ENCODE assay signal across 6 cellular contexts in the genomic region with DNA sequence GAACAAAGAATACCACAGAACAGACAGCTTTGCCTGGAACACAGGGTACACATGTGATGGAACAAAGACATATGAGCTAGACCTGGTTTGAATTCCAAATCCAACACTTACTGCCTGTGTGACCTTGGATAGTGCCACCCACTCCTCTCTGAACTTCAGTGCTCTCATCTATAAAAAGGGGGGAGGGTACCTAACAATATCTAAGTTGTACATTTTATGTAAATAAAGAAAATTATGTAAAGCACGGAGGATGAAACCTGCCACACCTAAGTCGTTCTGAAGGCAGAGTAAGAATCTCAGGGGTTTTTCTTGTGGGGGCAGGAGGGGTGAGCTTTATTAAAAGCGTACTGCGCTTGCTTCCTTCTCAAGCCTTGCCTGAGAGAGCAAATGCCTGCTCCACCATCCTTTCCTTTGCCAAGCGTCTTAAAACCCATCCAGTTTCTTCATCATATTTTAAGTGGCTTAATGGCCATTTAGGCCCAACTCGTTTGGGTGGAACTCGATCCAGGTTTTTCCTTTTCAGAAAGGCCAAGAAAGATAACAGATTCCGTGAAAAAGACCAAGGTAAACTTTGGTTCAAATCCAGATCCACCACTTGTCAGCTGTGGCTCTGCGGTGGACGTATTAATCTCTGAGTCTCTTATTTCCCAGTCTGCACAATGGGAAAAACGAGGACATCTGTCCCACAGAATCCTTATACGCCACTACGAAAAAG. TPM values are rescaled to one million over a fixed set of nuclear protein-coding genes. Genes with fewer than 3 reads are reported as not detected.
DNase-seq lines count a peak whose midpoint lies in the region; ATAC-seq and TF ChIP-seq lines count a peak whose summit lies in the region.

No MANE protein-coding gene starts in this region.

- peaks cover 7% of the 10 kb centered on the region; the same call in 1 of the 2 replicates for H3K9me3 ChIP-seq in HUES48 (ENCODE audit: control insufficient read depth, insufficient read depth, low read length)
- H3K9me3 ChIP-seq in naive thymus-derived CD4-positive, alpha-beta T cell (ENCODE audit: control insufficient read depth in 2 of 3, low read length in 3 of 3) = no peaks in the 10 kb centered on the region

- peak overlapping the region; percentile 97 to 100 (median 99) for H3K27ac Mint-ChIP-seq in naive thymus-derived CD4-positive, alpha-beta T cell

- no peak for TF ChIP-seq CTCF in astrocyte of the spinal cord (IDR thresholded peaks at IDR 0.05; ENCODE audit: low read depth, low read length)

- peaks cover 12% of the 10 kb centered on the region for H3K4me1 ChIP-seq in HUES48 (ENCODE audit: control insufficient read depth, insufficient read depth, low read length)
- peaks cover 32 to 44% of the 10 kb centered on the region in 2 donors for H3K4me1 ChIP-seq in naive thymus-derived CD4-positive, alpha-beta T cell (ENCODE audit: control insufficient read depth in 2 of 2, insufficient read depth in 2 of 2, low read length in 2 of 2)

- CTCF ChIA-PET in naive thymus-derived CD4-positive, alpha-beta T cell (lab: Charles Lee) = interaction anchor here (2.4 kb wide), 1 partner anchor 44 kb away, joined by 10 read pairs; no protein-coding TSS in a partner anchor

- H3K4me3 ChIP-seq in HUES48 (ENCODE audit: low read depth, low read length) (peak overlapping the region; percentile 77), astrocyte of the spinal cord (ENCODE audit: low read depth, low read length) (peak overlapping the region; percentile 92)
- peak overlapping the region; percentile 74 for H3K4me3 ChIP-seq in naive thymus-derived CD4-positive, alpha-beta T cell (ENCODE audit: low read length)

- ATAC-seq in naive thymus-derived CD4-positive, alpha-beta T cell = no peak
- ATAC-seq in HG02870 (IDR thresholded peaks at IDR 0.05; ENCODE audit: unreplicated experiment) = no peak

- peaks cover 18 to 48% (median 37%) of the 10 kb centered on the region in 5 donors for H3K36me3 Mint-ChIP-seq in naive thymus-derived CD4-positive, alpha-beta T cell

- intact Hi-C loops in naive thymus-derived CD4-positive, alpha-beta T cell (cut with micrococcal nuclease) = loop anchor here (2.0 to 10.0 kb wide), 11 partner anchors 17 to 1455 kb away; a partner anchor contains a TSS

- peak overlapping the region; percentile 90 to 100 (median 99) for H3K4me3 Mint-ChIP-seq in naive thymus-derived CD4-positive, alpha-beta T cell

- H3K9me3 Mint-ChIP-seq in naive thymus-derived CD4-positive, alpha-beta T cell = peaks cover 0 to 12% (median 6%) of the 10 kb centered on the region in 11 donors

- H3K27ac ChIP-seq in HUES48 (ENCODE audit: low read depth, low read length) = no peak overlapping the region
- peak overlapping the region; percentile 98 for H3K27ac ChIP-seq in naive thymus-derived CD4-positive, alpha-beta T cell (ENCODE audit: low read depth, low read length)

- DNase-seq in astrocyte of the spinal cord (ENCODE audit: low read depth, low spot score) (peak; percentile 50), NCI-H2029 treated with DMSO at 0.1 percent for 48 hours (lab: John Stamatoyannopoulos, UW) (no peak)
- peak in 7 of 9 donors; percentile 14 to 40 (median 38) for DNase-seq in naive thymus-derived CD4-positive, alpha-beta T cell
- DNase-seq in activated CD8-positive, alpha-beta memory T cell treated with anti-CD3 and anti-CD28 coated beads, Interleukin-2, amount 50 U/mL, for 48 hours = no peak

- H3K9ac ChIP-seq in HUES48 (ENCODE audit: low read depth, low read length) = peak overlapping the region; percentile 65

- in situ Hi-C loops in astrocyte of the spinal cord (cut with HindIII; ENCODE audit: low sequenced_read_pairs) = no loop called here

- H3K27me3 Mint-ChIP-seq in naive thymus-derived CD4-positive, alpha-beta T cell = no peaks in the 10 kb centered on the region

- H3K4me1 Mint-ChIP-seq in naive thymus-derived CD4-positive, alpha-beta T cell = peaks cover 35 to 66% (median 59%) of the 10 kb centered on the region in 7 donors

- POLR2A ChIA-PET in naive thymus-derived CD4-positive, alpha-beta T cell (lab: Charles Lee) = interaction anchor here (0.7 to 3.9 kb wide), 17 partner anchors 10 to 967 kb away, joined by 3 to 29 read pairs (median 4); a partner anchor contains a TSS

- H3K36me3 ChIP-seq in HUES48 (ENCODE audit: control insufficient read depth, insufficient read depth, low read length) = peaks cover 30% of the 10 kb centered on the region
- peaks cover 5 to 26% (median 17%) of the 10 kb centered on the region in 3 experiments for H3K36me3 ChIP-seq in naive thymus-derived CD4-positive, alpha-beta T cell (ENCODE audit: control insufficient read depth in 2 of 3, insufficient read depth in 3 of 3, low read length in 3 of 3)

- no peaks in the 10 kb centered on the region for H3K27me3 ChIP-seq in HUES48 (ENCODE audit: control insufficient read depth, insufficient read depth, low read length)
- no peaks in the 10 kb centered on the region for H3K27me3 ChIP-seq in naive thymus-derived CD4-positive, alpha-beta T cell (ENCODE audit: control insufficient read depth in 2 of 2, insufficient read depth in 2 of 2, low read length in 2 of 2)

RNA-seq across cellular contexts. Expression of a gene that starts 1.0 kb away (rescaled TPM):
- total RNA-seq in naive thymus-derived CD4-positive, alpha-beta T cell = 100 to 1,000 TPM; 214 to 438 (median 333) TPM
- polyA plus RNA-seq in naive thymus-derived CD4-positive, alpha-beta T cell = 100 to 1,000 TPM; 190 to 306 TPM

RNA-seq across cellular contexts. Expression of a gene that starts 1.1 kb away (rescaled TPM):
- 10 to 100 TPM in 2 of 5 experiments, 1 to 10 TPM in 3; 6.3 to 31.8 (median 8.2) TPM for total RNA-seq in naive thymus-derived CD4-positive, alpha-beta T cell
- polyA plus RNA-seq in naive thymus-derived CD4-positive, alpha-beta T cell = 1 to 10 TPM; 7.6 to 8.5 TPM

RNA-seq across cellular contexts. Expression of a gene that starts 30.5 kb away (rescaled TPM):
- total RNA-seq in naive thymus-derived CD4-positive, alpha-beta T cell = 100 to 1,000 TPM in 1 of 5 experiments, 1 to 10 TPM in 1, under 1 TPM in 1, not detected in 2; 1.00 to 221 (median 2.9) TPM
- under 1 TPM in 1 of 2 donors, not detected in 1; 0.74 TPM for polyA plus RNA-seq in naive thymus-derived CD4-positive, alpha-beta T cell

RNA-seq across cellular contexts. Expression of a gene that starts 49.4 kb away (rescaled TPM):
- total RNA-seq in naive thymus-derived CD4-positive, alpha-beta T cell = 10 to 100 TPM; 17.2 to 65.8 (median 26.5) TPM
- polyA plus RNA-seq in naive thymus-derived CD4-positive, alpha-beta T cell = 10 to 100 TPM; 34.0 to 47.6 TPM

RNA-seq across cellular contexts. Expression of a gene that starts 53.9 kb away (rescaled TPM):
- 1 to 10 TPM in 1 of 5 experiments, under 1 TPM in 3, not detected in 1; 0.11 to 2.5 (median 0.63) TPM for total RNA-seq in naive thymus-derived CD4-positive, alpha-beta T cell
- polyA plus RNA-seq in naive thymus-derived CD4-positive, alpha-beta T cell = under 1 TPM; 0.35 to 0.56 TPM

Comparison
In these comparisons a context has a peak if more than half of its experiments do, and no peak if none do; other contexts are left out.
1. DNase-seq: peak in astrocyte of the spinal cord (single experiment) and naive thymus-derived CD4-positive, alpha-beta T cell (7 of 9); none in activated CD8-positive, alpha-beta memory T cell treated with anti-CD3 and anti-CD28 coated beads, Interleukin-2, amount 50 U/mL, for 48 hours (single experiment) and NCI-H2029 treated with DMSO at 0.1 percent for 48 hours (single experiment).
2. Peak in every context shown above with its lines, with median percentiles within 50 percentile points of each other: H3K4me3 ChIP-seq.